12 cellular contexts compared by ENCODE assay signal in the genomic region with DNA sequence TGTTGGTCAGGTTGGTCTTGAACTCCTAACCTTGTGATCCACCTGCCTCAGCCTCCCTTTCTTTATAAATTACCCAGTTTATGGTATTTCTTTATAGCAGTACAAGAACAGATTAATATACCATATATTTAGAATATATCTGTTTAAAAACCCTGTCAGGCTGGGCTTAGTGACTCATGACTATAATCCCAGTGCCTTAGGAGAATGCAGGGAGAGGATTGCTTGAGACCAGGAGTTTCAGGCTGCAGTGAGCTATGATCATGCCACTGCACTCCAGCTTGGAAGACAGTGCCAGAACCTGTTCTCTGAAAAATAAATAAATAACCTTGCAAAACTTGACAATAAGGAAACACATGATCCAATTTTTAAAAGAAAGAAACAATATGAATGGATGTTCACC. TPM values are rescaled to one million over a fixed set of nuclear protein-coding genes. Genes with fewer than 3 reads are reported as not detected.
DNase-seq lines count a peak whose midpoint lies in the region; TF ChIP-seq lines count a peak whose summit lies in the region.
"Had no signal": no experiment of that assay in that cellular context is flagged by ENCODE, and none has a peak within 500 bp of the region (broad histone marks: within the 10 kb centered on the region; RNA-seq: fewer than 3 reads in every experiment).

No MANE protein-coding gene starts in this region.

- H3K4me3 ChIP-seq in MG63 (no peak overlapping the region), fibroblast of villous mesenchyme (ENCODE audit: low read depth, low read length) (no peak overlapping the region), ascending aorta (no peak overlapping the region)
- H3K4me3 ChIP-seq: BLaER1 treated with 17β-estradiol and CSF1 and Interleukin-3, amounts not matched to agents 10 nM and 100 nM had no signal

- H3K36me3 ChIP-seq in MG63: no peaks in the 10 kb centered on the region
- no peaks in the 10 kb centered on the region for H3K36me3 ChIP-seq in ascending aorta
- H3K36me3 ChIP-seq: BLaER1 treated with 17β-estradiol and CSF1 and Interleukin-3, amounts not matched to agents 10 nM and 100 nM had no signal

- H3K4me1 ChIP-seq in ascending aorta: no peaks in the 10 kb centered on the region

- H3K9me3 ChIP-seq in MG63: no peaks in the 10 kb centered on the region
- no peaks in the 10 kb centered on the region for H3K9me3 ChIP-seq in ascending aorta

- TF ChIP-seq CTCF in fibroblast of villous mesenchyme (IDR thresholded peaks at IDR 0.05; ENCODE audit: insufficient read depth, low read depth, low read length) (no peak), ascending aorta (IDR thresholded peaks at IDR 0.05) (no peak)

- peak; percentile 14 for DNase-seq in HCEC 1CT
- peak; percentile 34 for DNase-seq in MG63
- peak; percentile 43 for DNase-seq in dedifferentiated amniotic fluid mesenchymal stem cell (ENCODE audit: extremely low spot score)
- peak; percentile 43 for DNase-seq in fibroblast of villous mesenchyme (ENCODE audit: low read depth)
- DNase-seq in central memory CD4-positive, alpha-beta T cell: no peak
- no peak for DNase-seq in activated CD4-positive, alpha-beta T cell treated with anti-CD3 and anti-CD28 coated beads, Interleukin-2, amount 50 U/mL, for 4 hours
- DNase-seq in ascending aorta (ENCODE audit: low spot score in 2 of 2): no peak
- no peak for DNase-seq in activated CD4-positive, alpha-beta T cell treated with anti-CD3 and anti-CD28 coated beads for 4 hours
- DNase-seq: 8988T; CD4-positive, CD25-positive, alpha-beta regulatory T cell had no signal

- intact Hi-C loops in ascending aorta (cut with DNase I): no loop called here

- H3K27me3 ChIP-seq in MG63: no peaks in the 10 kb centered on the region
- no peaks in the 10 kb centered on the region for H3K27me3 ChIP-seq in ascending aorta
- H3K27me3 ChIP-seq: BLaER1 treated with 17β-estradiol and CSF1 and Interleukin-3, amounts not matched to agents 10 nM and 100 nM had no signal

- H3K27ac ChIP-seq in ascending aorta: no peak overlapping the region
- H3K27ac ChIP-seq: HL-60 had no signal

RNA-seq across cellular contexts. Expression of gene ZNF684, which starts 43.9 kb away (rescaled TPM):
- 0.74 and 2.3 TPM in 2 replicates for total RNA-seq in MG63 (2014; rRNA removed; shearing (Covaris generic); ENCODE audit: low replicate concordance)
- total RNA-seq in fibroblast of villous mesenchyme (2.9 and 3.5 TPM in 2 replicates), ascending aorta (0.85 TPM)

Comparison
In these comparisons a context has a peak if more than half of its experiments do, and no peak if none do; other contexts are left out.
1. DNase-seq: peak in HCEC 1CT (single experiment), MG63 (single experiment), dedifferentiated amniotic fluid mesenchymal stem cell (single experiment) and fibroblast of villous mesenchyme (single experiment); none in central memory CD4-positive, alpha-beta T cell (single experiment), activated CD4-positive, alpha-beta T cell treated with anti-CD3 and anti-CD28 coated beads, Interleukin-2, amount 50 U/mL, for 4 hours (0 of 2), ascending aorta (0 of 2) and activated CD4-positive, alpha-beta T cell treated with anti-CD3 and anti-CD28 coated beads for 4 hours (0 of 2).